In the genomic region with DNA sequence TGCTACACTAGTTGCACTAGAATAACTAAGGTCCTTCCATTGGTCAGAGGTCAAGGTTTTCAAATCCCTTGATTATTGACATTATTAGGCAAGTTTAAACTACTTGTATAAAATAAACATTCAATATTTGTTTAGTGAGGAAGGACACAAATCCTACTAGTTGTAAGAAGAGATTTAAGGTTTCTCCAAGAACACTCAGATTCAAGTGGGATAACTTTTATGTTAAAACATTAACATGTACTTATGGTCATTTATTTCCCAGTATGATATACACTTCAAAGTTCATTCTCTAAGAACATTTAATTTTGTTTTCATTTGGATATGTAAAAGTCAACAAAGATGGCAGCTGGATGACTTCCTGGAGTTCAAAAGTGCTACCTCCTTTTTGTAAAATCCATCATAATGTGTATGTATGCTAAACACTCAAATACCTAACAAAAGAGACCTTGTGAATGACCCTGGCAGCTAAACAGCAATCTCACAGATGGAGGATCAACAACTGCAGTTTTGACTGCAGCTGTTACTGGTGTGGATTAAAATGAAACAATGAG, we compare ENCODE assay signal across 9 cellular contexts. TPM values are rescaled to one million over a fixed set of nuclear protein-coding genes. Genes with fewer than 3 reads are reported as not detected.
A peak's percentile ranks its signal among the peaks of the same experiment; 100 is the strongest.
DNase-seq lines count a peak whose midpoint lies in the region; ATAC-seq and FAIRE-seq lines count a peak whose summit lies in the region.
"Had no signal": no experiment of that assay in that cellular context is flagged by ENCODE, and none has a peak within 500 bp of the region (broad histone marks: within the 10 kb centered on the region; RNA-seq: fewer than 3 reads in every experiment).

No MANE protein-coding gene starts in this region.

- FAIRE-seq in urothelium cell line (lab: Jason Lieb, UNC): no peak
- FAIRE-seq: A204.1 had no signal

- peaks cover 49 to 59% (median 57%) of the 10 kb centered on the region in 3 donors for H3K4me1 Mint-ChIP-seq in T-cell
- H3K4me1 Mint-ChIP-seq in stimulated activated naive CD8-positive, alpha-beta T cell treated with anti-CD3 and anti-CD28 coated beads, Interleukin-15, amount 100 ng/mL, for 72 hours: peaks cover 34% of the 10 kb centered on the region

- peak; percentile 23 for DNase-seq in DMS 273 (lab: John Stamatoyannopoulos, UW; ENCODE audit: unreplicated experiment)
- DNase-seq in DMS 273 treated with DMSO at 0.1 percent for 48 hours (lab: John Stamatoyannopoulos, UW): no peak
- no peak for DNase-seq in T-cell
- peak; percentile 6 for DNase-seq in hepatic stellate cell (ENCODE audit: low spot score)
- no peak for DNase-seq in stimulated activated naive CD8-positive, alpha-beta T cell treated with anti-CD3 and anti-CD28 coated beads, Interleukin-15, amount 100 ng/mL, for 72 hours
- DNase-seq in NOMO-1 (lab: John Stamatoyannopoulos, UW; ENCODE audit: unreplicated experiment in 2 of 2): no peak
- no peak for DNase-seq in NCI-H446 treated with DMSO at 0.1 percent for 48 hours (lab: John Stamatoyannopoulos, UW)
- DNase-seq in urothelium cell line (ENCODE audit: low spot score): no peak

- H3K36me3 Mint-ChIP-seq in T-cell: peaks cover 18% of the 10 kb centered on the region

- ATAC-seq in T-cell (replicated peaks in 1 of 4): no peak
- no peak for ATAC-seq in stimulated activated naive CD8-positive, alpha-beta T cell treated with anti-CD3 and anti-CD28 coated beads, Interleukin-15, amount 100 ng/mL, for 72 hours

- CTCF ChIA-PET in T-cell (lab: Charles Lee): interaction anchor here in 1 of 2 donors (1.1 to 1.6 kb wide), 2 partner anchors 8 to 417 kb away, joined by 4 to 9 read pairs; no protein-coding TSS in a partner anchor

- peaks cover 0 to 4% (median 0%) of the 10 kb centered on the region in 3 donors for H3K9me3 Mint-ChIP-seq in T-cell
- peaks cover 0 to 3% of the 10 kb centered on the region in 2 donors for H3K9me3 Mint-ChIP-seq in stimulated activated naive CD8-positive, alpha-beta T cell treated with anti-CD3 and anti-CD28 coated beads, Interleukin-15, amount 100 ng/mL, for 72 hours

- H3K27ac Mint-ChIP-seq in T-cell: peak overlapping the region; percentile 99 to 100
- H3K27ac Mint-ChIP-seq in stimulated activated naive CD8-positive, alpha-beta T cell treated with anti-CD3 and anti-CD28 coated beads, Interleukin-15, amount 100 ng/mL, for 72 hours: peak overlapping the region; percentile 98 to 100

- peak overlapping the region; percentile 93 to 97 (median 95) for H3K4me3 Mint-ChIP-seq in T-cell
- H3K4me3 Mint-ChIP-seq in stimulated activated naive CD8-positive, alpha-beta T cell treated with anti-CD3 and anti-CD28 coated beads, Interleukin-15, amount 100 ng/mL, for 72 hours: peak overlapping the region; percentile 86 to 97

- POLR2A ChIA-PET in T-cell (lab: Charles Lee): interaction anchor here (0.6 to 1.5 kb wide), 4 partner anchors 31 to 560 kb away, joined by 3 read pairs; a partner anchor contains a TSS

- H3K27me3 Mint-ChIP-seq in T-cell: peaks cover 0 to 3% of the 10 kb centered on the region in 2 donors
- no peaks in the 10 kb centered on the region for H3K27me3 Mint-ChIP-seq in stimulated activated naive CD8-positive, alpha-beta T cell treated with anti-CD3 and anti-CD28 coated beads, Interleukin-15, amount 100 ng/mL, for 72 hours

RNA-seq across cellular contexts. Expression of a gene that starts 1.6 kb away (rescaled TPM):
- total RNA-seq in T-cell: 10 to 100 TPM; 24.3 to 34.4 (median 30.8) TPM

Comparison
In these comparisons a context has a peak if more than half of its experiments do, and no peak if none do; other contexts are left out.
1. DNase-seq: peak in DMS 273 (single experiment) and hepatic stellate cell (single experiment); none in DMS 273 treated with DMSO at 0.1 percent for 48 hours (single experiment), T-cell (0 of 34), stimulated activated naive CD8-positive, alpha-beta T cell treated with anti-CD3 and anti-CD28 coated beads, Interleukin-15, amount 100 ng/mL, for 72 hours (0 of 2), NOMO-1 (0 of 2), NCI-H446 treated with DMSO at 0.1 percent for 48 hours (single experiment) and urothelium cell line (single experiment).